8 cellular contexts compared by ENCODE assay signal in the genomic region with DNA sequence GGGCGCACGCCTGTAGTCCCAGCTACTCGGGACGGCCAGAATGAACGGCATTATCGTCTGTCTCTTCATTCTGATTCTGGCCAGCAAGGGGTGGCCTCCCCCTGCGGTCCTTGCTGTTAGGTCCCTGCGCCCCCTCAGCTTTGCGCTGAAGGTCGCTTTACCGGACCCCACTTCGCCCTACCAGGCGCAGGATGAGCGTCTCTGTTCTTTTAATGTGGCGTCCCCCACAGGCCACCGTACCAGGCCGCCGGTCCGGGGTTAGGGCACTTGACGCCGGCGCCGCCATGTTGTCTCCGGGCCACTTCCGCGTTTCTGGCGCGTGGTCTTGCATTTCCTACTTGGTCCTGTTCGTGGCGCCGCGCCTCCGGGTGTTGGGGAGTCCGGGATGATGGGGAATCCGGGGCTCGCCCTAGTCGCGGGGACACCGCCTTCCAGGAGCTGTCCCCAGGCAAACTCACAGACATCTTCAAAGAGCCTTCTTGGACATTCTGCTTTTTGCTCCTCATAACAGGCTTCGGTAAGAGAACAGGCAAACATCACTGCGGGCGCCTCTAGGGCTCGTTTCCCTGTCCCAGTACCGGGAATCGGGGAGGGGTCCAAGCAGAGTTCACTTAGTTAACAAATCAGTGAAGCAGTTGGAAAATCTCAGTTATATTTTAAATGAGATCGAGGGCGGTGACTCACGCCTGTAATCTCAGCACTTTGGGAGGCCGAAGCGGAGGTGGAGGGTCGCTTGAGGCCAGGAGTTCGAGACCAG.
DNase-seq lines count a peak whose midpoint lies in the region; ATAC-seq and TF ChIP-seq lines count a peak whose summit lies in the region.

No MANE protein-coding gene starts in this region.

- peaks cover 15% of the 10 kb centered on the region for H3K4me1 Mint-ChIP-seq in central memory CD8-positive, alpha-beta T cell

- peak overlapping the region; percentile 78 for H3K4me3 ChIP-seq in AG10803 (ENCODE audit: low read length)

- peak; percentile 94 for DNase-seq in AG10803 (ENCODE audit: low read depth)
- peak; percentile 81 for DNase-seq in NCI-H226
- peak; percentile 86 to 89 (median 87) for DNase-seq in activated CD4-positive, CD25-positive, alpha-beta regulatory T cell (lab: John Stamatoyannopoulos, UW)
- DNase-seq in central memory CD8-positive, alpha-beta T cell (ENCODE audit: low spot score in 2 of 2), result peak; percentile 87 to 92
- DNase-seq in iris pigment epithelial cell (ENCODE audit: low read depth), result peak; percentile 97
- peak; percentile 91 for DNase-seq in stimulated activated CD4-positive, alpha-beta T cell treated with anti-CD3 and anti-CD28 coated beads, Interleukin-12 subunit alpha, Interleukin-12 subunit beta, amount 100 ng/mL, for 24 hours (ENCODE audit: low read depth in 2 of 2)

- H3K36me3 Mint-ChIP-seq in central memory CD8-positive, alpha-beta T cell (ENCODE audit: insufficient read depth), result peaks cover 8% of the 10 kb centered on the region

- H3K27ac Mint-ChIP-seq in central memory CD8-positive, alpha-beta T cell (ENCODE audit: low read depth), result peak overlapping the region; percentile 96

- peak overlapping the region; percentile 95 for H3K4me3 Mint-ChIP-seq in central memory CD8-positive, alpha-beta T cell

- no peaks in the 10 kb centered on the region for H3K27me3 Mint-ChIP-seq in central memory CD8-positive, alpha-beta T cell

- peak; percentile 95 for ATAC-seq in GM19023 (IDR thresholded peaks at IDR 0.05; ENCODE audit: unreplicated experiment)
- ATAC-seq in HG03280 (IDR thresholded peaks at IDR 0.05; ENCODE audit: unreplicated experiment), result peak; percentile 94
- ATAC-seq in central memory CD8-positive, alpha-beta T cell (replicated peaks; ENCODE audit: extremely low read depth, poor library complexity, severe bottlenecking), result peak; percentile 97

- TF ChIP-seq CTCF in AG10803 (conservative IDR thresholded peaks at IDR 0.05; ENCODE audit: low read length), result peak; percentile 65

- H3K9me3 Mint-ChIP-seq in central memory CD8-positive, alpha-beta T cell, result no peaks in the 10 kb centered on the region

Comparison
In these comparisons a context has a peak if more than half of its experiments do, and no peak if none do; other contexts are left out.
1. Peak in every context shown above with its lines: DNase-seq, ATAC-seq and H3K4me3 ChIP-seq.